In genomic region chr11:27473017-27473406, GRCh38 we compare ENCODE assay signal across 8 cellular contexts. TPM values are rescaled to one million over a fixed set of nuclear protein-coding genes. Genes with fewer than 3 reads are reported as not detected.
DNase-seq lines count a peak whose midpoint lies in the region; ATAC-seq and TF ChIP-seq lines count a peak whose summit lies in the region.

No MANE protein-coding gene starts in this region.

- POLR2A ChIA-PET in BJ (lab: Charles Lee): interaction anchor here (0.7 kb wide), 1 partner anchor 1493 kb away, joined by 21 read pairs; no protein-coding TSS in a partner anchor
- POLR2A ChIA-PET in Panc1 (lab: Charles Lee): interaction anchor here (0.6 to 1.0 kb wide), 9 partner anchors 9 to 1408 kb away, joined by 4 to 18 read pairs (median 11); no protein-coding TSS in a partner anchor

- intact Hi-C loops in Panc1 (cut with micrococcal nuclease; ENCODE audit: unreplicated experiment): no loop called here
- intact Hi-C loops in spleen (cut with DNase I; ENCODE audit: low total_unique reads): loop anchor here (10.0 kb wide), 1 partner anchor 108 kb away; the partner anchor contains the start of gene CCDC34

- H2AFZ ChIP-seq in neural cell (ENCODE audit: low read depth, low read length): no peak overlapping the region

- no peak for DNase-seq in BJ (ENCODE audit: low read depth)
- no peak for DNase-seq in Panc1 (ENCODE audit: low read depth, low spot score)
- DNase-seq in epithelial cell of proximal tubule (ENCODE audit: low read depth): no peak
- DNase-seq in NCI-H2107 treated with DMSO at 0.1 percent for 48 hours (lab: John Stamatoyannopoulos, UW; ENCODE audit: unreplicated experiment): no peak
- DNase-seq in spleen: no peak
- no peak for DNase-seq in superior temporal gyrus (ENCODE audit: extremely low spot score)

- H3K27me3 ChIP-seq in BJ (ENCODE audit: control insufficient read depth, insufficient read depth, low read length) (no peaks in the 10 kb centered on the region), Panc1 (ENCODE audit: control insufficient read depth, insufficient read depth, low read length) (no peaks in the 10 kb centered on the region), neural cell (ENCODE audit: insufficient read depth, low read depth, low read length) (no peaks in the 10 kb centered on the region), spleen (replicated peaks in 1 of 7) (peaks cover 0 to 19% (median 0%) of the 10 kb centered on the region in 7 donors)

- peaks cover 30% of the 10 kb centered on the region for H3K79me2 ChIP-seq in neural cell (replicated peaks; ENCODE audit: insufficient read depth, low read length)

- H3K9me3 ChIP-seq in Panc1 (ENCODE audit: control insufficient read depth, insufficient read depth, low read depth, low read length) (no peaks in the 10 kb centered on the region), neural cell (ENCODE audit: low read length) (no peaks in the 10 kb centered on the region), spleen (no peaks in the 10 kb centered on the region)

- peak overlapping the region; percentile 78 for H3K4me3 ChIP-seq in BJ (ENCODE audit: low read depth, low read length)
- peak overlapping the region; percentile 67 to 71 for H3K4me3 ChIP-seq in Panc1 (ENCODE audit: low read depth in 2 of 2, low read length in 2 of 2)
- H3K4me3 ChIP-seq in epithelial cell of proximal tubule (ENCODE audit: low read depth, low read length): peak overlapping the region; percentile 79
- H3K4me3 ChIP-seq in neural cell (ENCODE audit: low read length): peak overlapping the region; percentile 87
- peak overlapping the region in 4 of 8 donors; percentile 77 to 94 (median 82) for H3K4me3 ChIP-seq in spleen

- in situ Hi-C loops in Panc1 (cut with HindIII; ENCODE audit: low pct_unique_long_range_greater_than_20kb, low sequenced_read_pairs): no loop called here

- TF ChIP-seq RAD21 in neural cell (conservative IDR thresholded peaks at IDR 0.05): no peak

- 13 to 24% (median 16%) methylated on average over 8 to 9 of the region's 9 CpGs for WGBS in spleen, 5 donors

- no peak overlapping the region for H3K4me2 ChIP-seq in neural cell (ENCODE audit: low read length)

- H3K4me1 ChIP-seq in Panc1 (ENCODE audit: control insufficient read depth, insufficient read depth, low read length) (peaks cover 20% of the 10 kb centered on the region), spleen (peaks cover 2 to 52% (median 27%) of the 10 kb centered on the region in 6 donors)

- TF ChIP-seq POLR2A in spleen (IDR thresholded peaks at IDR 0.05): no peak

- CTCF ChIA-PET in BJ (lab: Yijun Ruan, JAX): interaction anchor here (0.6 to 5.1 kb wide), 4 partner anchors 11 to 177 kb away, joined by 3 to 24 read pairs (median 4); no protein-coding TSS in a partner anchor
- CTCF ChIA-PET in Panc1 (lab: Charles Lee): interaction anchor here (0.6 to 1.0 kb wide), 2 partner anchors 24 to 90 kb away, joined by 3 read pairs; no protein-coding TSS in a partner anchor

- ATAC-seq in Panc1 (no peak), HG03565 (IDR thresholded peaks at IDR 0.05; ENCODE audit: unreplicated experiment) (no peak)

- no peaks in the 10 kb centered on the region for H3K9me2 ChIP-seq in neural cell (ENCODE audit: insufficient read depth, low read length)

- TSS peak; percentile 90 for BruUV-seq in Panc1 (replicated peaks; lab: Mats Ljungman, UMichigan)

- H3K36me3 ChIP-seq in BJ (ENCODE audit: control insufficient read depth, insufficient read depth, low read length) (no peaks in the 10 kb centered on the region), Panc1 (ENCODE audit: control insufficient read depth, insufficient read depth, low read length) (no peaks in the 10 kb centered on the region), neural cell (ENCODE audit: insufficient read depth, low read length) (no peaks in the 10 kb centered on the region), spleen (no peaks in the 10 kb centered on the region)

- peak overlapping the region; percentile 91 for H3K27ac ChIP-seq in Panc1 (ENCODE audit: low read length)
- H3K27ac ChIP-seq in neural cell (ENCODE audit: low read length): no peak overlapping the region
- H3K27ac ChIP-seq in spleen: peak overlapping the region in 3 of 8 donors; percentile 86 to 89 (median 88)

- no peak overlapping the region for H3K9ac ChIP-seq in neural cell (ENCODE audit: low read length)

- H3F3A ChIP-seq in neural cell (ENCODE audit: insufficient read depth, low read length, poor library complexity, severe bottlenecking): no peaks in the 10 kb centered on the region

- no peak for TF ChIP-seq CTCF in BJ (IDR thresholded peaks at IDR 0.05; ENCODE audit: insufficient read depth, low read depth, low read length)
- TF ChIP-seq CTCF in Panc1 (IDR thresholded peaks at IDR 0.05): no peak
- TF ChIP-seq CTCF in epithelial cell of proximal tubule (conservative IDR thresholded peaks at IDR 0.05; ENCODE audit: low read depth, low read length): no peak
- TF ChIP-seq CTCF in neural cell (IDR thresholded peaks at IDR 0.05; ENCODE audit: poor library complexity, severe bottlenecking): no peak
- no peak for TF ChIP-seq CTCF in spleen (IDR thresholded peaks at IDR 0.05 in 8 of 11, conservative IDR thresholded peaks at IDR 0.05 in 3 of 11)

- no peaks in the 10 kb centered on the region for H4K20me1 ChIP-seq in neural cell (ENCODE audit: insufficient read depth)

- TF ChIP-seq EP300 in neural cell (conservative IDR thresholded peaks at IDR 0.05; ENCODE audit: poor library complexity, severe bottlenecking): no peak

TF ChIP-seq in neural cell, 6 proteins besides CTCF, POLR2A, EP300 and RAD21:
- TF ChIP-seq POLR2AphosphoS5 (IDR thresholded peaks at IDR 0.05) (no peak), EZH2 (IDR thresholded peaks at IDR 0.05; ENCODE audit: borderline replicate concordance, insufficient read depth, low read length, poor library complexity, severe bottlenecking) (no peak), TAF1 (IDR thresholded peaks at IDR 0.05; ENCODE audit: low read depth) (no peak), SMC3 (conservative IDR thresholded peaks at IDR 0.05; ENCODE audit: poor library complexity) (no peak), REST (IDR thresholded peaks at IDR 0.05; ENCODE audit: borderline replicate concordance) (no peak), MXI1 (conservative IDR thresholded peaks at IDR 0.05; ENCODE audit: poor library complexity, severe bottlenecking) (no peak)

RNA-seq across cellular contexts. Expression of gene LGR4, which starts 0.4 kb away (rescaled TPM):
- polyA plus RNA-seq in BJ (2011; rRNA removed): 7.6 and 12.5 TPM in 2 replicates
- 21.3 and 25.3 TPM in 2 replicates for polyA minus RNA-seq in BJ (2011; rRNA and poly(A)+ RNA removed)
- 61.8 TPM for total RNA-seq in Panc1 (2021; ENCODE audit: unreplicated experiment)
- polyA plus RNA-seq in Panc1 (2012; ENCODE audit: insufficient read length): 71.4 TPM
- 62.7 and 64.2 TPM in 2 replicates for total RNA-seq in epithelial cell of proximal tubule
- polyA plus RNA-seq in neural cell: 8.7 and 11.2 TPM in 2 replicates
- polyA minus RNA-seq in neural cell: 22.2 and 23.1 TPM in 2 replicates
- total RNA-seq in spleen: 10 to 100 TPM; 12.3 to 47.2 (median 33.8) TPM
- polyA plus RNA-seq in spleen: 1 to 10 TPM; 1.5 to 5.1 (median 1.5) TPM

RNA-seq across cellular contexts. Expression of gene LIN7C, which starts 33.6 kb away (rescaled TPM):
- polyA plus RNA-seq in BJ (2011; rRNA removed): 5.8 and 13.2 TPM in 2 replicates
- 8.4 and 8.8 TPM in 2 replicates for polyA minus RNA-seq in BJ (2011; rRNA and poly(A)+ RNA removed)
- total RNA-seq in Panc1 (2021; ENCODE audit: unreplicated experiment): 44.2 TPM
- polyA plus RNA-seq in Panc1 (2012; ENCODE audit: insufficient read length): 4.6 TPM
- total RNA-seq in epithelial cell of proximal tubule: 23.5 and 35.0 TPM in 2 replicates
- polyA plus RNA-seq in neural cell: 115 and 131 TPM in 2 replicates
- polyA minus RNA-seq in neural cell: 231 and 253 TPM in 2 replicates
- total RNA-seq in spleen: 10 to 100 TPM; 24.7 to 42.4 (median 31.2) TPM
- polyA plus RNA-seq in spleen: 1 to 10 TPM; 4.8 to 8.9 (median 6.4) TPM
